Comparison of ENCODE assay signal across 14 cellular contexts in the genomic region with DNA sequence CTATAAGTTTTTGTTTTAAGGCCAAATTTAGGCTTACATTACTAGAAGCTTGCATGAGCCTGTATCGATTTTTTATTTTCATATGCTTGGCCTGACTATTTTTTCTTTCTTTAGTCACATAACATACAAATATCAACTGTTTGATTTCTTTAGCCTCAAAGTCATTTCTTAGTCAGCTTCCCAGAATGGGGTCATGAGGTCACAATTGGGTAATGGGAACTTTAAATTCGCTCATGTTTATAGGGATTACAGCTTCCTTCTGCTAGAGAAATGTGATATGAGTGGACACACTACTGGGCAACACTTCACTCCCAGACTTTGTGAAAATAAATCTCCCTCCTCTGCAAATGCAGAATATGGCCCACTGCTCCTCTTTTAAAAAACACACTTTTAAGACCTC. TPM values are rescaled to one million over a fixed set of nuclear protein-coding genes. Genes with fewer than 3 reads are reported as not detected.
DNase-seq lines count a peak whose midpoint lies in the region; ATAC-seq and TF ChIP-seq lines count a peak whose summit lies in the region.
"Had no signal": no experiment of that assay in that cellular context is flagged by ENCODE, and none has a peak within 500 bp of the region (broad histone marks: within the 10 kb centered on the region; RNA-seq: fewer than 3 reads in every experiment).

No MANE protein-coding gene starts in this region.

- no peaks in the 10 kb centered on the region for H3K27me3 Mint-ChIP-seq in activated naive CD4-positive, alpha-beta T cell treated with anti-CD3 and anti-CD28 coated beads, Interleukin-2, amount 10 ng/mL, durations not matched to agents 7 days and 5 days
- H3K27me3 Mint-ChIP-seq in dendritic cell treated with granulocyte-macrophage colony-stimulating factor and Interleukin-4, amounts not matched to agents 40 ng/mL and 50 ng/mL, for 4 days = no peaks in the 10 kb centered on the region

- TF ChIP-seq EP300 in gastroesophageal sphincter (IDR thresholded peaks at IDR 0.05) = no peak

- peak overlapping the region; percentile 94 for H3K27ac Mint-ChIP-seq in activated naive CD4-positive, alpha-beta T cell treated with anti-CD3 and anti-CD28 coated beads, Interleukin-2, amount 10 ng/mL, durations not matched to agents 7 days and 5 days
- H3K27ac Mint-ChIP-seq in dendritic cell treated with granulocyte-macrophage colony-stimulating factor and Interleukin-4, amounts not matched to agents 40 ng/mL and 50 ng/mL, for 4 days = peak overlapping the region; percentile 73

- H3K4me3 Mint-ChIP-seq in activated naive CD4-positive, alpha-beta T cell treated with anti-CD3 and anti-CD28 coated beads, Interleukin-2, amount 10 ng/mL, durations not matched to agents 7 days and 5 days = peak overlapping the region; percentile 36
- H3K4me3 Mint-ChIP-seq in dendritic cell treated with granulocyte-macrophage colony-stimulating factor and Interleukin-4, amounts not matched to agents 40 ng/mL and 50 ng/mL, for 4 days = no peak overlapping the region

- H3K27me3 ChIP-seq in upper lobe of right lung (no peaks in the 10 kb centered on the region), gastroesophageal sphincter (no peaks in the 10 kb centered on the region)

- no peaks in the 10 kb centered on the region for H3K9me3 ChIP-seq in upper lobe of right lung
- no peaks in the 10 kb centered on the region for H3K9me3 ChIP-seq in gastroesophageal sphincter
- H3K9me3 ChIP-seq: left ventricle myocardium inferior had no signal

- intact Hi-C loops in dendritic cell treated with granulocyte-macrophage colony-stimulating factor and Interleukin-4, amounts not matched to agents 40 ng/mL and 50 ng/mL, for 4 days (cut with micrococcal nuclease) = no loop called here
- intact Hi-C loops in upper lobe of right lung (cut with DNase I) = no loop called here

- H3K27ac ChIP-seq in upper lobe of right lung (peak overlapping the region; percentile 52), gastroesophageal sphincter (no peak overlapping the region)
- H3K27ac ChIP-seq: SK-N-MC had no signal

- peak; percentile 58 for ATAC-seq in upper lobe of right lung
- ATAC-seq in gastroesophageal sphincter = no peak

- TF ChIP-seq CTCF in upper lobe of right lung (IDR thresholded peaks at IDR 0.05) (no peak), gastroesophageal sphincter (IDR thresholded peaks at IDR 0.05) (no peak)

- DNase-seq in activated naive CD4-positive, alpha-beta T cell treated with anti-CD3 and anti-CD28 coated beads, Interleukin-2, amount 10 ng/mL, durations not matched to agents 7 days and 5 days = no peak
- no peak for DNase-seq in activated naive CD4-positive, alpha-beta T cell treated with Interleukin-2 at 50 U/mL for 16 hours
- DNase-seq in LHCN-M2 (ENCODE audit: low read depth) (peak; percentile 88), upper lobe of right lung (no peak), LoVo (ENCODE audit: low spot score) (no peak), HT-29 (ENCODE audit: low spot score) (no peak)
- DNase-seq: C1 segment of cervical spinal cord; left ventricle myocardium inferior; NCI-H1694; stimulated activated naive CD4-positive, alpha-beta T cell had no signal

- peaks cover 80% of the 10 kb centered on the region for H3K4me1 Mint-ChIP-seq in activated naive CD4-positive, alpha-beta T cell treated with anti-CD3 and anti-CD28 coated beads, Interleukin-2, amount 10 ng/mL, durations not matched to agents 7 days and 5 days
- peaks cover 63% of the 10 kb centered on the region for H3K4me1 Mint-ChIP-seq in dendritic cell treated with granulocyte-macrophage colony-stimulating factor and Interleukin-4, amounts not matched to agents 40 ng/mL and 50 ng/mL, for 4 days (ENCODE audit: low read depth)

- peaks cover 9% of the 10 kb centered on the region for H3K36me3 Mint-ChIP-seq in activated naive CD4-positive, alpha-beta T cell treated with anti-CD3 and anti-CD28 coated beads, Interleukin-2, amount 10 ng/mL, durations not matched to agents 7 days and 5 days
- H3K36me3 Mint-ChIP-seq in dendritic cell treated with granulocyte-macrophage colony-stimulating factor and Interleukin-4, amounts not matched to agents 40 ng/mL and 50 ng/mL, for 4 days (ENCODE audit: low read depth) = no peaks in the 10 kb centered on the region

- WGBS in gastroesophageal sphincter (ENCODE audit: low coverage in 1 of 2), 2 donors = 54 to 86% methylated on average over 2 of the region's 2 CpGs

- H3K4me1 ChIP-seq in upper lobe of right lung (peaks cover 23% of the 10 kb centered on the region), gastroesophageal sphincter (no peaks in the 10 kb centered on the region)

- CTCF ChIA-PET in activated naive CD4-positive, alpha-beta T cell treated with anti-CD3 and anti-CD28 coated beads, Interleukin-2, amount 10 ng/mL, durations not matched to agents 7 days and 5 days (lab: Charles Lee) = interaction anchor here (0.9 to 1.6 kb wide), 5 partner anchors 8 to 102 kb away, joined by 3 to 5 read pairs (median 4); partner anchors contain the start of gene TIPARP

- no peak for TF ChIP-seq POLR2A in gastroesophageal sphincter (IDR thresholded peaks at IDR 0.05)

- H3K36me3 ChIP-seq in upper lobe of right lung = no peaks in the 10 kb centered on the region
- no peaks in the 10 kb centered on the region for H3K36me3 ChIP-seq in gastroesophageal sphincter
- H3K36me3 ChIP-seq: left ventricle myocardium inferior had no signal

- H3K4me3 ChIP-seq in upper lobe of right lung (no peak overlapping the region), gastroesophageal sphincter (no peak overlapping the region)
- H3K4me3 ChIP-seq: left ventricle myocardium inferior, SK-N-MC, skin epidermis had no signal

- no peaks in the 10 kb centered on the region for H3K9me3 Mint-ChIP-seq in activated naive CD4-positive, alpha-beta T cell treated with anti-CD3 and anti-CD28 coated beads, Interleukin-2, amount 10 ng/mL, durations not matched to agents 7 days and 5 days
- no peaks in the 10 kb centered on the region for H3K9me3 Mint-ChIP-seq in dendritic cell treated with granulocyte-macrophage colony-stimulating factor and Interleukin-4, amounts not matched to agents 40 ng/mL and 50 ng/mL, for 4 days

RNA-seq across cellular contexts. Expression of gene TIPARP, which starts 9.1 kb away (rescaled TPM):
- total RNA-seq in LHCN-M2 (2014; rRNA removed) (89.9 and 103 TPM in 2 replicates), upper lobe of right lung (56.9 TPM), gastroesophageal sphincter (100 to 1,000 TPM in 1 of 4 donors, 10 to 100 TPM in 3; 49.8 to 144 (median 72.6) TPM)
- polyA plus RNA-seq in LHCN-M2 (2012) = 32.7 TPM
- 66.6 and 70.7 TPM in 2 replicates for total RNA-seq in HT-29 (2014; rRNA removed; shearing (Covaris generic))
